Comparison of ENCODE assay signal across 1 cellular context in genomic region chr1:66521736-66522365, GRCh38.
A peak's percentile ranks its signal among the peaks of the same experiment; 100 is the strongest.
TF ChIP-seq lines count a peak whose summit lies in the region.

No MANE protein-coding gene starts in this region.

TF ChIP-seq in HEK293, 187 proteins besides CTCF, POLR2A, EP300 and RAD21 (continued from another document):
- TF ChIP-seq ZBTB10 (tag by site-specific recombination; IDR thresholded peaks at IDR 0.05), result no peak
- TF ChIP-seq ZNF677 (tag by site-specific recombination; IDR thresholded peaks at IDR 0.05), result no peak
- no peak for TF ChIP-seq ZFP69B (tag by site-specific recombination; IDR thresholded peaks at IDR 0.05)
- no peak for TF ChIP-seq SCRT1 (tag by site-specific recombination; IDR thresholded peaks at IDR 0.05; ENCODE audit: borderline replicate concordance)
- TF ChIP-seq GLI2 (tag by site-specific recombination; IDR thresholded peaks at IDR 0.05; ENCODE audit: borderline replicate concordance, low read depth), result no peak
- no peak for TF ChIP-seq ZNF791 (tag by site-specific recombination; IDR thresholded peaks at IDR 0.05)
- no peak for TF ChIP-seq ZNF777 (tag by site-specific recombination; IDR thresholded peaks at IDR 0.05; ENCODE audit: borderline replicate concordance)
- TF ChIP-seq ZNF518A (tag by site-specific recombination; conservative IDR thresholded peaks at IDR 0.05; ENCODE audit: low read depth), result 0 out of 2 replicates have a peak, but pooled peaks have one; percentile 17
- TF ChIP-seq ZSCAN4 (tag by site-specific recombination; IDR thresholded peaks at IDR 0.05), result no peak
- TF ChIP-seq PRDM10 (tag by site-specific recombination; IDR thresholded peaks at IDR 0.05), result 0 out of 2 replicates have a peak, but pooled peaks have one; percentile 14
- no peak for TF ChIP-seq ZNF580 (tag by site-specific recombination; IDR thresholded peaks at IDR 0.05)
- TF ChIP-seq TCF7L2 (IDR thresholded peaks at IDR 0.05; ENCODE audit: borderline replicate concordance, low read depth, low read length), result no peak
- no peak for TF ChIP-seq ZNF76 (tag by site-specific recombination; IDR thresholded peaks at IDR 0.05; ENCODE audit: borderline replicate concordance, low read depth)
- TF ChIP-seq, protein P1, sequence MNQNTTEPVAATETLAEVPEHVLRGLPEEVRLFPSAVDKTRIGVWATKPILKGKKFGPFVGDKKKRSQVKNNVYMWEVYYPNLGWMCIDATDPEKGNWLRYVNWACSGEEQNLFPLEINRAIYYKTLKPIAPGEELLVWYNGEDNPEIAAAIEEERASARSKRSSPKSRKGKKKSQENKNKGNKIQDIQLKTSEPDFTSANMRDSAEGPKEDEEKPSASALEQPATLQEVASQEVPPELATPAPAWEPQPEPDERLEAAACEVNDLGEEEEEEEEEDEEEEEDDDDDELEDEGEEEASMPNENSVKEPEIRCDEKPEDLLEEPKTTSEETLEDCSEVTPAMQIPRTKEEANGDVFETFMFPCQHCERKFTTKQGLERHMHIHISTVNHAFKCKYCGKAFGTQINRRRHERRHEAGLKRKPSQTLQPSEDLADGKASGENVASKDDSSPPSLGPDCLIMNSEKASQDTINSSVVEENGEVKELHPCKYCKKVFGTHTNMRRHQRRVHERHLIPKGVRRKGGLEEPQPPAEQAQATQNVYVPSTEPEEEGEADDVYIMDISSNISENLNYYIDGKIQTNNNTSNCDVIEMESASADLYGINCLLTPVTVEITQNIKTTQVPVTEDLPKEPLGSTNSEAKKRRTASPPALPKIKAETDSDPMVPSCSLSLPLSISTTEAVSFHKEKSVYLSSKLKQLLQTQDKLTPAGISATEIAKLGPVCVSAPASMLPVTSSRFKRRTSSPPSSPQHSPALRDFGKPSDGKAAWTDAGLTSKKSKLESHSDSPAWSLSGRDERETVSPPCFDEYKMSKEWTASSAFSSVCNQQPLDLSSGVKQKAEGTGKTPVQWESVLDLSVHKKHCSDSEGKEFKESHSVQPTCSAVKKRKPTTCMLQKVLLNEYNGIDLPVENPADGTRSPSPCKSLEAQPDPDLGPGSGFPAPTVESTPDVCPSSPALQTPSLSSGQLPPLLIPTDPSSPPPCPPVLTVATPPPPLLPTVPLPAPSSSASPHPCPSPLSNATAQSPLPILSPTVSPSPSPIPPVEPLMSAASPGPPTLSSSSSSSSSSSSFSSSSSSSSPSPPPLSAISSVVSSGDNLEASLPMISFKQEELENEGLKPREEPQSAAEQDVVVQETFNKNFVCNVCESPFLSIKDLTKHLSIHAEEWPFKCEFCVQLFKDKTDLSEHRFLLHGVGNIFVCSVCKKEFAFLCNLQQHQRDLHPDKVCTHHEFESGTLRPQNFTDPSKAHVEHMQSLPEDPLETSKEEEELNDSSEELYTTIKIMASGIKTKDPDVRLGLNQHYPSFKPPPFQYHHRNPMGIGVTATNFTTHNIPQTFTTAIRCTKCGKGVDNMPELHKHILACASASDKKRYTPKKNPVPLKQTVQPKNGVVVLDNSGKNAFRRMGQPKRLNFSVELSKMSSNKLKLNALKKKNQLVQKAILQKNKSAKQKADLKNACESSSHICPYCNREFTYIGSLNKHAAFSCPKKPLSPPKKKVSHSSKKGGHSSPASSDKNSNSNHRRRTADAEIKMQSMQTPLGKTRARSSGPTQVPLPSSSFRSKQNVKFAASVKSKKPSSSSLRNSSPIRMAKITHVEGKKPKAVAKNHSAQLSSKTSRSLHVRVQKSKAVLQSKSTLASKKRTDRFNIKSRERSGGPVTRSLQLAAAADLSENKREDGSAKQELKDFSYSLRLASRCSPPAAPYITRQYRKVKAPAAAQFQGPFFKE (tag by site-specific recombination; IDR thresholded peaks at IDR 0.05; ENCODE audit: borderline replicate concordance), result no peak
- TF ChIP-seq ZNF660 (tag by site-specific recombination; IDR thresholded peaks at IDR 0.05), result 0 out of 2 replicates have a peak, but pooled peaks have one; percentile 16
- TF ChIP-seq, protein P2, sequence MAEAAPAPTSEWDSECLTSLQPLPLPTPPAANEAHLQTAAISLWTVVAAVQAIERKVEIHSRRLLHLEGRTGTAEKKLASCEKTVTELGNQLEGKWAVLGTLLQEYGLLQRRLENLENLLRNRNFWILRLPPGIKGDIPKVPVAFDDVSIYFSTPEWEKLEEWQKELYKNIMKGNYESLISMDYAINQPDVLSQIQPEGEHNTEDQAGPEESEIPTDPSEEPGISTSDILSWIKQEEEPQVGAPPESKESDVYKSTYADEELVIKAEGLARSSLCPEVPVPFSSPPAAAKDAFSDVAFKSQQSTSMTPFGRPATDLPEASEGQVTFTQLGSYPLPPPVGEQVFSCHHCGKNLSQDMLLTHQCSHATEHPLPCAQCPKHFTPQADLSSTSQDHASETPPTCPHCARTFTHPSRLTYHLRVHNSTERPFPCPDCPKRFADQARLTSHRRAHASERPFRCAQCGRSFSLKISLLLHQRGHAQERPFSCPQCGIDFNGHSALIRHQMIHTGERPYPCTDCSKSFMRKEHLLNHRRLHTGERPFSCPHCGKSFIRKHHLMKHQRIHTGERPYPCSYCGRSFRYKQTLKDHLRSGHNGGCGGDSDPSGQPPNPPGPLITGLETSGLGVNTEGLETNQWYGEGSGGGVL (tag by site-specific recombination; IDR thresholded peaks at IDR 0.05), result 0 out of 2 replicates have a peak, but pooled peaks have one; percentile 29
- no peak for TF ChIP-seq ZNF843 (tag by site-specific recombination; IDR thresholded peaks at IDR 0.05)
- peak; percentile 35; the same call in 1 of the 2 replicates for TF ChIP-seq SP7 (tag by site-specific recombination; IDR thresholded peaks at IDR 0.05)
- no peak for TF ChIP-seq ZFP37 (tag by site-specific recombination; IDR thresholded peaks at IDR 0.05)
- TF ChIP-seq ZNF624 (tag by site-specific recombination; IDR thresholded peaks at IDR 0.05), result no peak
- TF ChIP-seq ZBTB26 (tag by site-specific recombination; optimal IDR thresholded peaks at IDR 0.05), result no peak
- TF ChIP-seq TRIM28 (IDR thresholded peaks at IDR 0.05; ENCODE audit: borderline replicate concordance, low read length), result no peak
- no peak for TF ChIP-seq ZNF514 (tag by site-specific recombination; IDR thresholded peaks at IDR 0.05)
- TF ChIP-seq PRDM1 (tag by site-specific recombination; IDR thresholded peaks at IDR 0.05), result peak; percentile 89
- TF ChIP-seq ZNF366 (tag by site-specific recombination; conservative IDR thresholded peaks at IDR 0.05), result no peak
- no peak for TF ChIP-seq ZNF664 (tag by site-specific recombination; IDR thresholded peaks at IDR 0.05)
- TF ChIP-seq MZF1 (tag by site-specific recombination; IDR thresholded peaks at IDR 0.05; ENCODE audit: borderline replicate concordance), result no peak
- TF ChIP-seq ZNF362 (tag by site-specific recombination; IDR thresholded peaks at IDR 0.05), result no peak
- TF ChIP-seq ZNF837 (tag by site-specific recombination; IDR thresholded peaks at IDR 0.05), result no peak
TF ChIP-seq in HEK293: peak in this region for 7.
